Comparison of ENCODE assay signal across 13 cellular contexts in genomic region chr1:97192872-97193572, GRCh38.
DNase-seq lines count a peak whose midpoint lies in the region; ATAC-seq and TF ChIP-seq lines count a peak whose summit lies in the region.
"Had no signal": no experiment of that assay in that cellular context is flagged by ENCODE, and none has a peak within 500 bp of the region (broad histone marks: within the 10 kb centered on the region; RNA-seq: fewer than 3 reads in every experiment).

No MANE protein-coding gene starts in this region.

- H3K36me3 Mint-ChIP-seq in stimulated activated effector memory CD8-positive, alpha-beta T cell treated with anti-CD3 and anti-CD28 coated beads, Interleukin-12 subunit alpha, Interleukin-12 subunit beta, amount 100 ng/mL, for 72 hours: peaks cover 18% of the 10 kb centered on the region

- no peaks in the 10 kb centered on the region for H3K27me3 ChIP-seq in AG04450 (ENCODE audit: control insufficient read depth, insufficient read depth, low read length)
- no peaks in the 10 kb centered on the region for H3K27me3 ChIP-seq in lung (ENCODE audit: control insufficient read depth, insufficient read depth)
- H3K27me3 ChIP-seq in gastroesophageal sphincter: no peaks in the 10 kb centered on the region
- H3K27me3 ChIP-seq: gastrocnemius medialis had no signal

- H3K27ac ChIP-seq in AG04450 (ENCODE audit: low read depth, low read length) (peak overlapping the region; percentile 87), lung (ENCODE audit: low read depth in 1 of 2, low read length in 1 of 2) (no peak overlapping the region), gastroesophageal sphincter (no peak overlapping the region)
- H3K27ac ChIP-seq: gastrocnemius medialis had no signal

- no peak for ATAC-seq in lung (ENCODE audit: insufficient read depth, low FRiP score)
- no peak for ATAC-seq in stimulated activated effector memory CD8-positive, alpha-beta T cell treated with anti-CD3 and anti-CD28 coated beads, Interleukin-12 subunit alpha, Interleukin-12 subunit beta, amount 100 ng/mL, for 72 hours
- no peak for ATAC-seq in gastroesophageal sphincter
- ATAC-seq: CD8-positive, alpha-beta T cell; gastrocnemius medialis had no signal

- H3K4me1 ChIP-seq in lung (ENCODE audit: control insufficient read depth in 2 of 2, insufficient read depth in 2 of 2, low read length in 2 of 2): peaks cover 0 to 1% of the 10 kb centered on the region in 2 donors
- H3K4me1 ChIP-seq in gastroesophageal sphincter: no peaks in the 10 kb centered on the region
- H3K4me1 ChIP-seq: gastrocnemius medialis had no signal

- TF ChIP-seq CTCF in AG04450 (IDR thresholded peaks at IDR 0.05; ENCODE audit: low read depth, low read length) (peak; percentile 48), lung (IDR thresholded peaks at IDR 0.05; ENCODE audit: control extremely low read depth, extremely low read depth) (no peak), gastroesophageal sphincter (IDR thresholded peaks at IDR 0.05) (no peak)

- CTCF ChIA-PET in AG04450 (lab: Charles Lee): interaction anchor here (1.0 kb wide), 1 partner anchor 51 kb away, joined by 3 read pairs; no protein-coding TSS in a partner anchor

- peaks cover 2 to 17% of the 10 kb centered on the region in 2 donors for H3K36me3 ChIP-seq in lung (ENCODE audit: control insufficient read depth in 2 of 2, insufficient read depth in 2 of 2, low read length in 2 of 2)
- H3K36me3 ChIP-seq in gastroesophageal sphincter: peaks cover 0 to 24% of the 10 kb centered on the region in 2 donors

- no peak overlapping the region for H3K27ac Mint-ChIP-seq in stimulated activated effector memory CD8-positive, alpha-beta T cell treated with anti-CD3 and anti-CD28 coated beads, Interleukin-12 subunit alpha, Interleukin-12 subunit beta, amount 100 ng/mL, for 72 hours
- H3K27ac Mint-ChIP-seq: activated naive CD4-positive, alpha-beta T cell treated with anti-CD3 and anti-CD28 coated beads for 36 hours; CD8-positive, alpha-beta T cell had no signal

- H3K4me3 Mint-ChIP-seq in stimulated activated effector memory CD8-positive, alpha-beta T cell treated with anti-CD3 and anti-CD28 coated beads, Interleukin-12 subunit alpha, Interleukin-12 subunit beta, amount 100 ng/mL, for 72 hours: no peak overlapping the region
- H3K4me3 Mint-ChIP-seq: activated naive CD4-positive, alpha-beta T cell treated with anti-CD3 and anti-CD28 coated beads for 36 hours; CD8-positive, alpha-beta T cell; nephron had no signal

- no peak for TF ChIP-seq EP300 in gastroesophageal sphincter (IDR thresholded peaks at IDR 0.05)

- H3K4me3 ChIP-seq in AG04450 (ENCODE audit: low read depth, low read length) (peak overlapping the region; percentile 10; the same call in 1 of the 2 replicates), lung (no peak overlapping the region), gastroesophageal sphincter (no peak overlapping the region)
- H3K4me3 ChIP-seq: gastrocnemius medialis had no signal

- H3K9me3 ChIP-seq in AG04450 (ENCODE audit: control insufficient read depth, insufficient read depth, low read length) (no peaks in the 10 kb centered on the region), lung (ENCODE audit: control insufficient read depth in 2 of 2, insufficient read depth in 1 of 2, low read length in 1 of 2) (no peaks in the 10 kb centered on the region), gastroesophageal sphincter (no peaks in the 10 kb centered on the region)
- H3K9me3 ChIP-seq: gastrocnemius medialis had no signal

- in situ Hi-C loops in T47D (cut with HindIII; ENCODE audit: low pct_unique_long_range_greater_than_20kb, low sequenced_read_pairs): no loop called here

- peak; percentile 93 for DNase-seq in AG04450 (ENCODE audit: low read depth, low spot score)
- peak; percentile 93 for DNase-seq in HT1080 (ENCODE audit: low read depth)
- peak; percentile 13 to 92 for DNase-seq in T47D (ENCODE audit: low read depth in 1 of 2, low spot score in 1 of 2)
- peak; percentile 29 for DNase-seq in lung (ENCODE audit: low spot score)
- DNase-seq in stimulated activated effector memory CD8-positive, alpha-beta T cell treated with anti-CD3 and anti-CD28 coated beads, Interleukin-12 subunit alpha, Interleukin-12 subunit beta, amount 100 ng/mL, for 72 hours (ENCODE audit: low spot score in 2 of 2): no peak
- no peak for DNase-seq in NK-92 treated with Interleukin-12 subunit alpha and Interleukin-12 subunit beta, amount 100 ng/mL, for 24 hours (lab: John Stamatoyannopoulos, UW)
- no peak for DNase-seq in activated gamma-delta T cell treated with Interleukin-2 at 50 U/mL for 16 hours
- DNase-seq: activated naive CD4-positive, alpha-beta T cell treated with anti-CD3 and anti-CD28 coated beads for 36 hours; CD8-positive, alpha-beta T cell; gastrocnemius medialis; NCI-H748 treated with DMSO at 0.1 percent for 48 hours had no signal

- POLR2A ChIA-PET in AG04450 (lab: Yijun Ruan, JAX): interaction anchor here (0.6 kb wide), 1 partner anchor 381 kb away, joined by 4 read pairs; no protein-coding TSS in a partner anchor

- WGBS in lung, 2 donors: 77 to 82% methylated on average over 4 of the region's 4 CpGs
- 60 to 63% methylated on average over 3 to 4 of the region's 4 CpGs for whole genome bisulfite sequencing in gastroesophageal sphincter (ENCODE audit: low coverage in 1 of 2), 2 donors

- no peaks in the 10 kb centered on the region for H3K4me1 Mint-ChIP-seq in stimulated activated effector memory CD8-positive, alpha-beta T cell treated with anti-CD3 and anti-CD28 coated beads, Interleukin-12 subunit alpha, Interleukin-12 subunit beta, amount 100 ng/mL, for 72 hours
- H3K4me1 Mint-ChIP-seq: nephron had no signal

- no peak for TF ChIP-seq POLR2A in gastroesophageal sphincter (IDR thresholded peaks at IDR 0.05)

- H3K9me3 Mint-ChIP-seq in stimulated activated effector memory CD8-positive, alpha-beta T cell treated with anti-CD3 and anti-CD28 coated beads, Interleukin-12 subunit alpha, Interleukin-12 subunit beta, amount 100 ng/mL, for 72 hours: no peaks in the 10 kb centered on the region
- H3K9me3 Mint-ChIP-seq: activated naive CD4-positive, alpha-beta T cell treated with anti-CD3 and anti-CD28 coated beads for 36 hours; CD8-positive, alpha-beta T cell; nephron had no signal

Comparison
In these comparisons a context has a peak if more than half of its experiments do, and no peak if none do; other contexts are left out.
1. DNase-seq: peak in AG04450 (single experiment), HT1080 (single experiment), T47D (2 of 2) and lung (single experiment); none in stimulated activated effector memory CD8-positive, alpha-beta T cell treated with anti-CD3 and anti-CD28 coated beads, Interleukin-12 subunit alpha, Interleukin-12 subunit beta, amount 100 ng/mL, for 72 hours (0 of 2), NK-92 treated with Interleukin-12 subunit alpha and Interleukin-12 subunit beta, amount 100 ng/mL, for 24 hours (single experiment) and activated gamma-delta T cell treated with Interleukin-2 at 50 U/mL for 16 hours (single experiment).